9 cellular contexts compared by ENCODE assay signal in genomic region chr1:155983191-155984023, GRCh38. TPM values are rescaled to one million over a fixed set of nuclear protein-coding genes. Genes with fewer than 3 reads are reported as not detected.
A peak's percentile ranks its signal among the peaks of the same experiment; 100 is the strongest.
DNase-seq lines count a peak whose midpoint lies in the region; ATAC-seq and TF ChIP-seq lines count a peak whose summit lies in the region.
"Had no signal": no experiment of that assay in that cellular context is flagged by ENCODE, and none has a peak within 500 bp of the region (broad histone marks: within the 10 kb centered on the region; RNA-seq: fewer than 3 reads in every experiment).

No MANE protein-coding gene starts in this region.

- POLR2A ChIA-PET in T-cell (lab: Charles Lee): no interaction called here

- no peaks in the 10 kb centered on the region for H3K9me3 ChIP-seq in DOHH2 (ENCODE audit: control insufficient read depth, insufficient read depth, low read length)
- no peaks in the 10 kb centered on the region for H3K9me3 ChIP-seq in HUES48 (ENCODE audit: control insufficient read depth, insufficient read depth, low read length)
- H3K9me3 ChIP-seq in psoas muscle: no peaks in the 10 kb centered on the region

- H3K27ac Mint-ChIP-seq in T-cell: peak overlapping the region; percentile 93 to 94
- no peak overlapping the region for H3K27ac Mint-ChIP-seq in activated T-helper 2 cell treated with anti-CD3 and anti-CD28 coated beads, Interferon-gamma antibody, Interleukin-2, Interleukin-4, amounts not matched to agents 10 μg/mL and 5 μg/mL and 100 μg/mL, durations not matched to agents 14 hours and 24 hours and 36 hours
- no peak overlapping the region for H3K27ac Mint-ChIP-seq in activated CD8-positive, alpha-beta memory T cell treated with anti-CD3 and anti-CD28 coated beads, Interleukin-2, amount 10 ng/mL, durations not matched to agents 7 days and 5 days

- ATAC-seq in T-cell (replicated peaks in 1 of 4) (no peak), psoas muscle (peak in 3 of 4 donors; percentile 16 to 50 (median 31))
- no peak for ATAC-seq in activated CD8-positive, alpha-beta memory T cell treated with anti-CD3 and anti-CD28 coated beads, Interleukin-2, amount 10 ng/mL, durations not matched to agents 7 days and 5 days

- H3K4me2 ChIP-seq in DOHH2 (ENCODE audit: low read length): peak overlapping the region; percentile 99

- H3K4me3 ChIP-seq in DOHH2 (ENCODE audit: low read length) (peak overlapping the region; percentile 41), HUES48 (ENCODE audit: low read depth, low read length) (peak overlapping the region; percentile 32), foreskin fibroblast (ENCODE audit: low read depth in 1 of 2, low read length in 2 of 2) (peak overlapping the region; percentile 77 to 91), psoas muscle (peak overlapping the region; percentile 88)

- peaks cover 11% of the 10 kb centered on the region for H3K36me3 ChIP-seq in DOHH2 (ENCODE audit: control insufficient read depth, low read length)
- no peaks in the 10 kb centered on the region for H3K36me3 ChIP-seq in HUES48 (ENCODE audit: control insufficient read depth, insufficient read depth, low read length)
- H3K36me3 ChIP-seq in psoas muscle (ENCODE audit: insufficient read depth in 1 of 2, low read depth in 1 of 2): no peaks in the 10 kb centered on the region

- intact Hi-C loops in psoas muscle (cut with DNase I): no loop called here
- intact Hi-C loops in activated T-helper 2 cell treated with anti-CD3 and anti-CD28 coated beads, Interferon-gamma antibody, Interleukin-2, Interleukin-4, amounts not matched to agents 10 μg/mL and 5 μg/mL and 100 μg/mL, durations not matched to agents 14 hours and 24 hours and 36 hours (cut with micrococcal nuclease): no loop called here

- H3K36me3 Mint-ChIP-seq in T-cell: no peaks in the 10 kb centered on the region
- peaks cover 19% of the 10 kb centered on the region for H3K36me3 Mint-ChIP-seq in activated T-helper 2 cell treated with anti-CD3 and anti-CD28 coated beads, Interferon-gamma antibody, Interleukin-2, Interleukin-4, amounts not matched to agents 10 μg/mL and 5 μg/mL and 100 μg/mL, durations not matched to agents 14 hours and 24 hours and 36 hours (ENCODE audit: low read depth)
- H3K36me3 Mint-ChIP-seq in activated CD8-positive, alpha-beta memory T cell treated with anti-CD3 and anti-CD28 coated beads, Interleukin-2, amount 10 ng/mL, durations not matched to agents 7 days and 5 days: peaks cover 2% of the 10 kb centered on the region

- H3K9me3 Mint-ChIP-seq in T-cell: no peaks in the 10 kb centered on the region
- H3K9me3 Mint-ChIP-seq in activated T-helper 2 cell treated with anti-CD3 and anti-CD28 coated beads, Interferon-gamma antibody, Interleukin-2, Interleukin-4, amounts not matched to agents 10 μg/mL and 5 μg/mL and 100 μg/mL, durations not matched to agents 14 hours and 24 hours and 36 hours: no peaks in the 10 kb centered on the region
- no peaks in the 10 kb centered on the region for H3K9me3 Mint-ChIP-seq in activated CD8-positive, alpha-beta memory T cell treated with anti-CD3 and anti-CD28 coated beads, Interleukin-2, amount 10 ng/mL, durations not matched to agents 7 days and 5 days (ENCODE audit: low read depth)
- H3K9me3 Mint-ChIP-seq: stimulated activated naive CD8-positive, alpha-beta T cell treated with anti-CD3 and anti-CD28 coated beads, Interleukin-15, Interleukin-2, amounts not matched to agents 100 ng/mL and 50 ng/mL, for 24 hours had no signal

- peak overlapping the region; percentile 89 for H3K27ac ChIP-seq in DOHH2 (ENCODE audit: low read depth, low read length)
- H3K27ac ChIP-seq in HUES48 (ENCODE audit: low read depth, low read length): peak overlapping the region; percentile 59
- H3K27ac ChIP-seq in psoas muscle: peak overlapping the region; percentile 89

- peak; percentile 52 for TF ChIP-seq CTCF in DOHH2 (IDR thresholded peaks at IDR 0.05; ENCODE audit: low read depth, low read length, poor library complexity, severe bottlenecking)
- TF ChIP-seq CTCF in foreskin fibroblast (IDR thresholded peaks at IDR 0.05; ENCODE audit: low read depth, low read length): no peak
- no peak for TF ChIP-seq CTCF in psoas muscle (IDR thresholded peaks at IDR 0.05)

- H3K4me1 Mint-ChIP-seq in T-cell: peaks cover 48 to 59% (median 52%) of the 10 kb centered on the region in 3 donors
- H3K4me1 Mint-ChIP-seq in activated T-helper 2 cell treated with anti-CD3 and anti-CD28 coated beads, Interferon-gamma antibody, Interleukin-2, Interleukin-4, amounts not matched to agents 10 μg/mL and 5 μg/mL and 100 μg/mL, durations not matched to agents 14 hours and 24 hours and 36 hours (ENCODE audit: low read depth): peaks cover 39% of the 10 kb centered on the region
- peaks cover 37% of the 10 kb centered on the region for H3K4me1 Mint-ChIP-seq in activated CD8-positive, alpha-beta memory T cell treated with anti-CD3 and anti-CD28 coated beads, Interleukin-2, amount 10 ng/mL, durations not matched to agents 7 days and 5 days

- H3K4me1 ChIP-seq in DOHH2 (ENCODE audit: control insufficient read depth, low read length) (peaks cover 58% of the 10 kb centered on the region), HUES48 (ENCODE audit: control insufficient read depth, insufficient read depth, low read length) (peaks cover 36% of the 10 kb centered on the region), psoas muscle (peaks cover 41% of the 10 kb centered on the region)

- no peaks in the 10 kb centered on the region for H4K20me1 ChIP-seq in DOHH2 (ENCODE audit: control insufficient read depth, insufficient read depth, low read depth, low read length)

- no peaks in the 10 kb centered on the region for H3K9me2 ChIP-seq in DOHH2 (replicated peaks; ENCODE audit: control insufficient read depth, low read length)

- H3K4me3 Mint-ChIP-seq in T-cell: peak overlapping the region in 1 of 3 donors; percentile 15
- no peak overlapping the region for H3K4me3 Mint-ChIP-seq in activated T-helper 2 cell treated with anti-CD3 and anti-CD28 coated beads, Interferon-gamma antibody, Interleukin-2, Interleukin-4, amounts not matched to agents 10 μg/mL and 5 μg/mL and 100 μg/mL, durations not matched to agents 14 hours and 24 hours and 36 hours (ENCODE audit: low read depth)
- H3K4me3 Mint-ChIP-seq in activated CD8-positive, alpha-beta memory T cell treated with anti-CD3 and anti-CD28 coated beads, Interleukin-2, amount 10 ng/mL, durations not matched to agents 7 days and 5 days: no peak overlapping the region
- H3K4me3 Mint-ChIP-seq: stimulated activated naive CD8-positive, alpha-beta T cell treated with anti-CD3 and anti-CD28 coated beads, Interleukin-15, Interleukin-2, amounts not matched to agents 100 ng/mL and 50 ng/mL, for 24 hours had no signal

- WGBS in psoas muscle, 3 donors: 29 to 58% (median 34%) methylated on average over 4 of the region's 4 CpGs

- H3K9ac ChIP-seq in HUES48 (ENCODE audit: low read depth, low read length): no peak overlapping the region

- no peaks in the 10 kb centered on the region for H3K27me3 Mint-ChIP-seq in T-cell
- H3K27me3 Mint-ChIP-seq in activated T-helper 2 cell treated with anti-CD3 and anti-CD28 coated beads, Interferon-gamma antibody, Interleukin-2, Interleukin-4, amounts not matched to agents 10 μg/mL and 5 μg/mL and 100 μg/mL, durations not matched to agents 14 hours and 24 hours and 36 hours (ENCODE audit: low read depth): no peaks in the 10 kb centered on the region
- no peaks in the 10 kb centered on the region for H3K27me3 Mint-ChIP-seq in activated CD8-positive, alpha-beta memory T cell treated with anti-CD3 and anti-CD28 coated beads, Interleukin-2, amount 10 ng/mL, durations not matched to agents 7 days and 5 days
- H3K27me3 Mint-ChIP-seq: stimulated activated naive CD8-positive, alpha-beta T cell treated with anti-CD3 and anti-CD28 coated beads, Interleukin-15, Interleukin-2, amounts not matched to agents 100 ng/mL and 50 ng/mL, for 24 hours had no signal

- peaks cover 30% of the 10 kb centered on the region for H3K79me2 ChIP-seq in DOHH2 (ENCODE audit: control insufficient read depth, low read length)

- CTCF ChIA-PET in T-cell (lab: Charles Lee): interaction anchor here in 1 of 2 donors (1.3 kb wide), 1 partner anchor 50 kb away, joined by 3 read pairs; the partner anchor contains the start of gene KHDC4
- CTCF ChIA-PET in activated CD8-positive, alpha-beta memory T cell treated with anti-CD3 and anti-CD28 coated beads, Interleukin-2, amount 10 ng/mL, durations not matched to agents 7 days and 5 days (lab: Charles Lee): interaction anchor here (0.6 to 12.2 kb wide), 9 partner anchors 8 to 83 kb away, joined by 3 to 119 read pairs (median 4); partner anchors contain the start of gene KHDC4

- no peak for DNase-seq in T-cell
- DNase-seq in foreskin fibroblast: peak; percentile 95 to 99
- peak; percentile 76 to 86 for DNase-seq in psoas muscle
- DNase-seq in stimulated activated CD8-positive, alpha-beta memory T cell treated with anti-CD3 and anti-CD28 coated beads, Interleukin-4, amount 100 ng/mL, for 48 hours: no peak
- DNase-seq in activated T-helper 2 cell treated with anti-CD3 and anti-CD28 coated beads, Interferon-gamma antibody, Interleukin-2, Interleukin-4, amounts not matched to agents 10 μg/mL and 5 μg/mL and 100 μg/mL, durations not matched to agents 14 hours and 24 hours and 36 hours (ENCODE audit: low spot score): no peak
- DNase-seq in activated CD8-positive, alpha-beta memory T cell treated with anti-CD3 and anti-CD28 coated beads, Interleukin-2, amount 10 ng/mL, durations not matched to agents 7 days and 5 days: no peak

- no peaks in the 10 kb centered on the region for H3K27me3 ChIP-seq in DOHH2 (ENCODE audit: control insufficient read depth, low read length)
- no peaks in the 10 kb centered on the region for H3K27me3 ChIP-seq in HUES48 (ENCODE audit: control insufficient read depth, insufficient read depth, low read length)
- no peaks in the 10 kb centered on the region for H3K27me3 ChIP-seq in psoas muscle (ENCODE audit: insufficient read depth in 3 of 3, low read length in 2 of 3)

- H3F3A ChIP-seq in DOHH2 (ENCODE audit: control insufficient read depth, insufficient read depth): peaks cover 20% of the 10 kb centered on the region

RNA-seq across cellular contexts. Expression of gene ARHGEF2, which starts 5.1 kb away (rescaled TPM):
- total RNA-seq in T-cell (100 to 1,000 TPM; 110 to 174 (median 167) TPM), psoas muscle (10 to 100 TPM; 22.8 to 54.0 (median 46.3) TPM)
- polyA plus RNA-seq in psoas muscle: 10 to 100 TPM in 2 of 3 donors, 1 to 10 TPM in 1; 7.4 to 39.1 (median 12.1) TPM
- 211 and 216 TPM in 2 replicates for total RNA-seq in activated T-helper 2 cell treated with anti-CD3 and anti-CD28 coated beads, Interferon-gamma antibody, Interleukin-2, Interleukin-4, amounts not matched to agents 10 μg/mL and 5 μg/mL and 100 μg/mL, durations not matched to agents 14 hours and 24 hours and 36 hours
- 100 to 1,000 TPM; 159 to 161 TPM for total RNA-seq in activated CD8-positive, alpha-beta memory T cell treated with anti-CD3 and anti-CD28 coated beads, Interleukin-2, amount 10 ng/mL, durations not matched to agents 7 days and 5 days

RNA-seq across cellular contexts. Expression of gene SSR2, which starts 37.3 kb away (rescaled TPM):
- total RNA-seq in T-cell (100 to 1,000 TPM; 230 to 238 (median 232) TPM), psoas muscle (10 to 100 TPM; 44.6 to 77.5 (median 61.6) TPM)
- 100 to 1,000 TPM in 2 of 3 donors, 10 to 100 TPM in 1; 83.0 to 255 (median 124) TPM for polyA plus RNA-seq in psoas muscle
- total RNA-seq in activated T-helper 2 cell treated with anti-CD3 and anti-CD28 coated beads, Interferon-gamma antibody, Interleukin-2, Interleukin-4, amounts not matched to agents 10 μg/mL and 5 μg/mL and 100 μg/mL, durations not matched to agents 14 hours and 24 hours and 36 hours: 227 and 239 TPM in 2 replicates
- 100 to 1,000 TPM; 185 to 200 TPM for total RNA-seq in activated CD8-positive, alpha-beta memory T cell treated with anti-CD3 and anti-CD28 coated beads, Interleukin-2, amount 10 ng/mL, durations not matched to agents 7 days and 5 days

RNA-seq across cellular contexts. Expression of gene RXFP4, which starts 42.0 kb away (rescaled TPM):
- total RNA-seq in T-cell (not detected), psoas muscle (not detected)
- polyA plus RNA-seq in psoas muscle: not detected
- total RNA-seq in activated T-helper 2 cell treated with anti-CD3 and anti-CD28 coated beads, Interferon-gamma antibody, Interleukin-2, Interleukin-4, amounts not matched to agents 10 μg/mL and 5 μg/mL and 100 μg/mL, durations not matched to agents 14 hours and 24 hours and 36 hours: not detected in 2 replicates
- total RNA-seq in activated CD8-positive, alpha-beta memory T cell treated with anti-CD3 and anti-CD28 coated beads, Interleukin-2, amount 10 ng/mL, durations not matched to agents 7 days and 5 days: not detected

RNA-seq across cellular contexts. Expression of gene KHDC4, which starts 49.2 kb away (rescaled TPM):
- total RNA-seq in T-cell: 100 to 1,000 TPM in 1 of 5 donors, 10 to 100 TPM in 4; 44.5 to 102 (median 85.6) TPM
- total RNA-seq in psoas muscle: 10 to 100 TPM; 16.4 to 26.1 (median 23.1) TPM
- 10 to 100 TPM; 11.0 to 33.1 (median 11.2) TPM for polyA plus RNA-seq in psoas muscle
- total RNA-seq in activated T-helper 2 cell treated with anti-CD3 and anti-CD28 coated beads, Interferon-gamma antibody, Interleukin-2, Interleukin-4, amounts not matched to agents 10 μg/mL and 5 μg/mL and 100 μg/mL, durations not matched to agents 14 hours and 24 hours and 36 hours: 78.4 and 83.5 TPM in 2 replicates
- total RNA-seq in activated CD8-positive, alpha-beta memory T cell treated with anti-CD3 and anti-CD28 coated beads, Interleukin-2, amount 10 ng/mL, durations not matched to agents 7 days and 5 days: 10 to 100 TPM; 80.2 to 99.4 TPM

Comparison
In these comparisons a context has a peak if more than half of its experiments do, and no peak if none do; other contexts are left out.
1. H3K4me3 ChIP-seq: peak in every context shown above with its lines; median percentile 88 in psoas muscle; 84 in foreskin fibroblast; 41 in DOHH2; 32 in HUES48.
2. ATAC-seq: peak in psoas muscle (3 of 4); none in T-cell (0 of 4) and activated CD8-positive, alpha-beta memory T cell treated with anti-CD3 and anti-CD28 coated beads, Interleukin-2, amount 10 ng/mL, durations not matched to agents 7 days and 5 days (single experiment).
3. DNase-seq: peak in foreskin fibroblast (2 of 2) and psoas muscle (2 of 2); none in T-cell (0 of 34), stimulated activated CD8-positive, alpha-beta memory T cell treated with anti-CD3 and anti-CD28 coated beads, Interleukin-4, amount 100 ng/mL, for 48 hours (single experiment), activated T-helper 2 cell treated with anti-CD3 and anti-CD28 coated beads, Interferon-gamma antibody, Interleukin-2, Interleukin-4, amounts not matched to agents 10 μg/mL and 5 μg/mL and 100 μg/mL, durations not matched to agents 14 hours and 24 hours and 36 hours (single experiment) and activated CD8-positive, alpha-beta memory T cell treated with anti-CD3 and anti-CD28 coated beads, Interleukin-2, amount 10 ng/mL, durations not matched to agents 7 days and 5 days (single experiment).
4. H3K27ac Mint-ChIP-seq: peak in T-cell (2 of 2); none in activated T-helper 2 cell treated with anti-CD3 and anti-CD28 coated beads, Interferon-gamma antibody, Interleukin-2, Interleukin-4, amounts not matched to agents 10 μg/mL and 5 μg/mL and 100 μg/mL, durations not matched to agents 14 hours and 24 hours and 36 hours (single experiment) and activated CD8-positive, alpha-beta memory T cell treated with anti-CD3 and anti-CD28 coated beads, Interleukin-2, amount 10 ng/mL, durations not matched to agents 7 days and 5 days (single experiment).
5. Peak in every context shown above with its lines, with median percentiles within 50 percentile points of each other: H3K27ac ChIP-seq.